Comparison of ENCODE assay signal across 8 cellular contexts in genomic region chr6:109690373-109690739, GRCh38. TPM values are rescaled to one million over a fixed set of nuclear protein-coding genes. Genes with fewer than 3 reads are reported as not detected.
A peak's percentile ranks its signal among the peaks of the same experiment; 100 is the strongest.
DNase-seq lines count a peak whose midpoint lies in the region; ATAC-seq and TF ChIP-seq lines count a peak whose summit lies in the region.

No MANE protein-coding gene starts in this region.

- TF ChIP-seq CTCF in GM13976 (IDR thresholded peaks at IDR 0.05; ENCODE audit: borderline replicate concordance, control extremely low read depth, extremely low read depth, insufficient read depth, missing control alignments) (no peak), coronary artery (IDR thresholded peaks at IDR 0.05) (no peak)

- peaks cover 2% of the 10 kb centered on the region for H3K27me3 Mint-ChIP-seq in activated CD4-positive, alpha-beta T cell treated with anti-CD3 and anti-CD28 coated beads, Interleukin-2, amount 10 ng/mL, durations not matched to agents 7 days and 5 days

- H3K9me3 Mint-ChIP-seq in activated CD4-positive, alpha-beta T cell treated with anti-CD3 and anti-CD28 coated beads, Interleukin-2, amount 10 ng/mL, durations not matched to agents 7 days and 5 days: no peaks in the 10 kb centered on the region

- H3K27ac ChIP-seq in coronary artery: peak overlapping the region; percentile 87 to 88

- H3K4me3 ChIP-seq in coronary artery: peak overlapping the region; percentile 83

- peak overlapping the region; percentile 89 for H3K4me3 Mint-ChIP-seq in activated CD4-positive, alpha-beta T cell treated with anti-CD3 and anti-CD28 coated beads, Interleukin-2, amount 10 ng/mL, durations not matched to agents 7 days and 5 days

- H3K36me3 Mint-ChIP-seq in activated CD4-positive, alpha-beta T cell treated with anti-CD3 and anti-CD28 coated beads, Interleukin-2, amount 10 ng/mL, durations not matched to agents 7 days and 5 days (ENCODE audit: low read depth): peaks cover under 1% of the 10 kb centered on the region

- ATAC-seq in HG02759 (IDR thresholded peaks at IDR 0.05; ENCODE audit: unreplicated experiment): peak; percentile 40

- peak overlapping the region; percentile 91 for H3K27ac Mint-ChIP-seq in activated CD4-positive, alpha-beta T cell treated with anti-CD3 and anti-CD28 coated beads, Interleukin-2, amount 10 ng/mL, durations not matched to agents 7 days and 5 days

- peaks cover 30% of the 10 kb centered on the region for H3K4me1 Mint-ChIP-seq in activated CD4-positive, alpha-beta T cell treated with anti-CD3 and anti-CD28 coated beads, Interleukin-2, amount 10 ng/mL, durations not matched to agents 7 days and 5 days

- CTCF ChIA-PET in activated CD4-positive, alpha-beta T cell treated with anti-CD3 and anti-CD28 coated beads, Interleukin-2, amount 10 ng/mL, durations not matched to agents 7 days and 5 days (lab: Charles Lee): interaction anchor here (1.1 kb wide), 1 partner anchor 13 kb away, joined by 3 read pairs; no protein-coding TSS in a partner anchor

- POLR2A ChIA-PET in activated CD4-positive, alpha-beta T cell treated with anti-CD3 and anti-CD28 coated beads, Interleukin-2, amount 10 ng/mL, durations not matched to agents 7 days and 5 days (lab: Charles Lee): no interaction called here

- in situ Hi-C loops in GM13976 (cut with MboI; ENCODE audit: low sequenced_read_pairs, unreplicated experiment): no loop called here

- peak; percentile 74 for DNase-seq in GM13976 (ENCODE audit: low spot score)
- DNase-seq in NCI-H146 treated with DMSO at 0.1 percent for 48 hours (lab: John Stamatoyannopoulos, UW; ENCODE audit: unreplicated experiment): peak; percentile 76
- DNase-seq in activated CD4-positive, alpha-beta T cell treated with anti-CD3 and anti-CD28 coated beads, Interleukin-2, amount 10 ng/mL, durations not matched to agents 7 days and 5 days: peak; percentile 67
- DNase-seq in coronary artery (ENCODE audit: low spot score): no peak
- peak; percentile 34 to 48 for DNase-seq in lung microvascular endothelial cell (ENCODE audit: low read depth in 2 of 2)
- peak; percentile 43 for DNase-seq in stimulated activated CD8-positive, alpha-beta memory T cell treated with anti-CD3 and anti-CD28 coated beads, Interleukin-12 subunit alpha, Interleukin-12 subunit beta, amount 100 ng/mL, for 4 hours (ENCODE audit: low read depth)
- no peak for DNase-seq in NCI-H446 treated with DMSO at 0.1 percent for 48 hours (lab: John Stamatoyannopoulos, UW)

RNA-seq across cellular contexts. Expression of gene AK9, which starts 0.6 kb away (rescaled TPM):
- total RNA-seq in activated CD4-positive, alpha-beta T cell treated with anti-CD3 and anti-CD28 coated beads, Interleukin-2, amount 10 ng/mL, durations not matched to agents 7 days and 5 days: 1 to 10 TPM; 3.4 to 5.0 TPM
- total RNA-seq in lung microvascular endothelial cell: 3.1 and 4.2 TPM in 2 replicates

RNA-seq across cellular contexts. Expression of gene FIG4, which starts 0.7 kb away (rescaled TPM):
- total RNA-seq in activated CD4-positive, alpha-beta T cell treated with anti-CD3 and anti-CD28 coated beads, Interleukin-2, amount 10 ng/mL, durations not matched to agents 7 days and 5 days: 10 to 100 TPM; 11.0 to 11.6 TPM
- total RNA-seq in lung microvascular endothelial cell: 8.7 and 12.7 TPM in 2 replicates

Comparison
In these comparisons a context has a peak if more than half of its experiments do, and no peak if none do; other contexts are left out.
1. DNase-seq: peak in GM13976 (single experiment), NCI-H146 treated with DMSO at 0.1 percent for 48 hours (single experiment), activated CD4-positive, alpha-beta T cell treated with anti-CD3 and anti-CD28 coated beads, Interleukin-2, amount 10 ng/mL, durations not matched to agents 7 days and 5 days (single experiment), lung microvascular endothelial cell (2 of 2) and stimulated activated CD8-positive, alpha-beta memory T cell treated with anti-CD3 and anti-CD28 coated beads, Interleukin-12 subunit alpha, Interleukin-12 subunit beta, amount 100 ng/mL, for 4 hours (single experiment); none in coronary artery (single experiment) and NCI-H446 treated with DMSO at 0.1 percent for 48 hours (single experiment).